1 cellular context compared by ENCODE assay signal in genomic region chr15:41283653-41284424, GRCh38.
TF ChIP-seq lines count a peak whose summit lies in the region.

No MANE protein-coding gene starts in this region.

TF ChIP-seq in HepG2, 621 proteins besides CTCF, POLR2A, EP300 and RAD21 (continued from another document and continues in another):
- no peak for TF ChIP-seq ZNF142 (CRISPR knock-in tag; IDR thresholded peaks at IDR 0.05)
- TF ChIP-seq ZNF331 (CRISPR knock-in tag; IDR thresholded peaks at IDR 0.05) = no peak
- TF ChIP-seq PITX1 (CRISPR knock-in tag; IDR thresholded peaks at IDR 0.05) = peak; percentile 50; the same call in 1 of the 2 replicates
- peak; percentile 26; the same call in 1 of the 2 replicates for TF ChIP-seq ZBED4 (CRISPR knock-in tag; IDR thresholded peaks at IDR 0.05; ENCODE audit: borderline replicate concordance)
- TF ChIP-seq SP1 (IDR thresholded peaks at IDR 0.05) = no peak
- peak; percentile 87 for TF ChIP-seq SP1 (CRISPR knock-in tag; IDR thresholded peaks at IDR 0.05)
- TF ChIP-seq CBX1 (IDR thresholded peaks at IDR 0.05; ENCODE audit: low read depth) = no peak
- no peak for TF ChIP-seq DNMT1 (CRISPR knock-in tag; IDR thresholded peaks at IDR 0.05)
- peak; percentile 71 for TF ChIP-seq ERF (CRISPR knock-in tag; IDR thresholded peaks at IDR 0.05)
- no peak for TF ChIP-seq ELF4 (CRISPR knock-in tag; IDR thresholded peaks at IDR 0.05; ENCODE audit: borderline replicate concordance)
- no peak; the same call in 1 of the 2 replicates for TF ChIP-seq ZNF891 (CRISPR knock-in tag; IDR thresholded peaks at IDR 0.05)
- peak; percentile 88 for TF ChIP-seq AHR (CRISPR knock-in tag; IDR thresholded peaks at IDR 0.05)
- TF ChIP-seq ZNF543 (CRISPR knock-in tag; IDR thresholded peaks at IDR 0.05) = 0 out of 2 replicates have a peak, but pooled peaks have one; percentile 43
- TF ChIP-seq ZFP90 (CRISPR knock-in tag; IDR thresholded peaks at IDR 0.05; ENCODE audit: borderline replicate concordance) = peak; percentile 25; the same call in 1 of the 2 replicates
- TF ChIP-seq ISL2 (CRISPR knock-in tag; IDR thresholded peaks at IDR 0.05) = peak; percentile 61; the same call in 1 of the 2 replicates
- TF ChIP-seq HOXA3 (CRISPR knock-in tag; IDR thresholded peaks at IDR 0.05) = peak; percentile 84
- TF ChIP-seq HHEX (CRISPR knock-in tag; IDR thresholded peaks at IDR 0.05) = no peak
- no peak for TF ChIP-seq ZNF224 (CRISPR knock-in tag; IDR thresholded peaks at IDR 0.05)
- TF ChIP-seq PRPF4 (IDR thresholded peaks at IDR 0.05; ENCODE audit: low read depth, low read length, poor library complexity, severe bottlenecking) = no peak
- TF ChIP-seq ZNF501 (CRISPR knock-in tag; IDR thresholded peaks at IDR 0.05) = no peak; the same call in 1 of the 2 replicates
- no peak for TF ChIP-seq ZNF264 (CRISPR knock-in tag; IDR thresholded peaks at IDR 0.05)
- no peak; the same call in 1 of the 2 replicates for TF ChIP-seq ZBTB42 (CRISPR knock-in tag; IDR thresholded peaks at IDR 0.05)
- TF ChIP-seq RERE (CRISPR knock-in tag; IDR thresholded peaks at IDR 0.05; ENCODE audit: low read depth) = no peak
- no peak for TF ChIP-seq ZNF432 (CRISPR knock-in tag; IDR thresholded peaks at IDR 0.05; ENCODE audit: borderline replicate concordance)
- TF ChIP-seq MXD4 (CRISPR knock-in tag; IDR thresholded peaks at IDR 0.05) = peak; percentile 71; the same call in 1 of the 2 replicates
- TF ChIP-seq ZNF800 (CRISPR knock-in tag; IDR thresholded peaks at IDR 0.05) = 0 out of 2 replicates have a peak, but pooled peaks have one; percentile 5
- TF ChIP-seq GATA4 (IDR thresholded peaks at IDR 0.05; ENCODE audit: borderline replicate concordance, low read depth) = no peak
- no peak for TF ChIP-seq ZNF17 (CRISPR knock-in tag; IDR thresholded peaks at IDR 0.05)
- no peak for TF ChIP-seq ZNF616 (CRISPR knock-in tag; IDR thresholded peaks at IDR 0.05; ENCODE audit: low read depth)
- no peak for TF ChIP-seq RFX1 (IDR thresholded peaks at IDR 0.05)
- no peak; the same call in 1 of the 2 replicates for TF ChIP-seq ARNTL (CRISPR knock-in tag; IDR thresholded peaks at IDR 0.05)
- TF ChIP-seq SCMH1 (CRISPR knock-in tag; IDR thresholded peaks at IDR 0.05; ENCODE audit: borderline replicate concordance) = no peak
- peak; percentile 87 for TF ChIP-seq ZGPAT (CRISPR knock-in tag; IDR thresholded peaks at IDR 0.05)
- peak; percentile 54; the same call in 1 of the 2 replicates for TF ChIP-seq ZNF710 (CRISPR knock-in tag; IDR thresholded peaks at IDR 0.05; ENCODE audit: borderline replicate concordance)
- TF ChIP-seq DMAP1 (CRISPR knock-in tag; IDR thresholded peaks at IDR 0.05) = peak; percentile 90
- TF ChIP-seq TRIM22 (IDR thresholded peaks at IDR 0.05) = no peak
- TF ChIP-seq LBX2 (CRISPR knock-in tag; IDR thresholded peaks at IDR 0.05; ENCODE audit: borderline replicate concordance) = 0 out of 2 replicates have a peak, but pooled peaks have one; percentile 47
- no peak for TF ChIP-seq MLLT10 (CRISPR knock-in tag; IDR thresholded peaks at IDR 0.05)
- TF ChIP-seq MED8 (CRISPR knock-in tag; IDR thresholded peaks at IDR 0.05; ENCODE audit: insufficient replicate concordance) = peak; percentile 84
